ENCODE assay signal across 20 cellular contexts in the genomic region with DNA sequence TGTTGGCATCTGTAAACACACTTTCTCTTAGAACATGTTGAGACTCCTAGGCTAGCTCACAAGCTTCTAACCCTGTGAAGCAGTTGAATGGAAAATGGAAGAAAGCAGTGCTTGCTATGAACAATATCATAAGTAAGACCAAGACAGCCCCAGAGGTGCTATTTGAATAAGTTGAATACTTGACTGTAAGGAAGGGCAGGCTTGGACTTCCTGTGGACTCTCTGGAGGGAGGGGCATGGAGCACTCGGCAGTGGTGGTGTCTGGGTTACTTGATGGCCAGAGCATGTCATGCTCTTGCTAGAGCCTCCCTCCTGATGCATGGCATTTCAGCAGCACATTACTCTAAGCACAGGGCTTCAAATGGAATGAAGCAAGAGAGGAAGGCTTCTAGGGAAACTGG.
DNase-seq lines count a peak whose midpoint lies in the region; ATAC-seq, FAIRE-seq and TF ChIP-seq lines count a peak whose summit lies in the region.
"Had no signal": no experiment of that assay in that cellular context is flagged by ENCODE, and none has a peak within 500 bp of the region (broad histone marks: within the 10 kb centered on the region; RNA-seq: fewer than 3 reads in every experiment).

No MANE protein-coding gene starts in this region.

- no peak overlapping the region for H3K4me3 Mint-ChIP-seq in T-helper 1 cell treated with Interleukin-12 subunit alpha and Interleukin-12 subunit beta and Interleukin-4 antibody, amounts not matched to agents 30 μg/mL and 1 μg/mL, for 36 hours
- H3K4me3 Mint-ChIP-seq in brain: no peak overlapping the region
- H3K4me3 Mint-ChIP-seq: type B pancreatic cell had no signal

- CTCF ChIA-PET in HepG2 (lab: Yijun Ruan, JAX; ENCODE audit: low intra/inter-chr PET ratio, low total read pairs): interaction anchor here (1.1 kb wide), 1 partner anchor 69 kb away, joined by 3 read pairs; no protein-coding TSS in a partner anchor

- WGBS in HepG2 (ENCODE audit: low lambda C conversion rate): 78% methylated on average over 1 of the region's 1 CpG

- in situ Hi-C loops in HepG2 (cut with HindIII; ENCODE audit: extremely low pct_ligation_motif_present, low pct_unique_long_range_greater_than_20kb): no loop called here

- H3K4me3 ChIP-seq in Loucy (ENCODE audit: low read length, poor library complexity, severe bottlenecking) (no peak overlapping the region), neutrophil (ENCODE audit: low read depth in 1 of 2, low read length in 1 of 2) (no peak overlapping the region), HepG2 (replicated peaks in 1 of 3; ENCODE audit: insufficient read depth in 1 of 3, low read depth in 2 of 3, low read length in 3 of 3) (no peak overlapping the region), vagina (no peak overlapping the region)
- H3K4me3 ChIP-seq: body of pancreas, HAP-1, heart right ventricle had no signal

- intact Hi-C loops in HepG2 (cut with micrococcal nuclease; ENCODE audit: unreplicated experiment): loop anchor here (5.0 kb wide), 1 partner anchor 69 kb away; no protein-coding TSS in a partner anchor
- intact Hi-C loops in vagina (cut with DNase I): no loop called here

- H3F3A ChIP-seq in Loucy (ENCODE audit: low read depth): no peaks in the 10 kb centered on the region

- H2AFZ ChIP-seq in Loucy (ENCODE audit: low read length) (no peak overlapping the region), HepG2 (ENCODE audit: low read length) (no peak overlapping the region)

- H3K36me3 ChIP-seq in Loucy (ENCODE audit: insufficient read depth, low read length) (peaks cover 60% of the 10 kb centered on the region), neutrophil (no peaks in the 10 kb centered on the region), HepG2 (replicated peaks in 1 of 2; ENCODE audit: control insufficient read depth in 1 of 2, insufficient read depth in 2 of 2, low read length in 2 of 2) (peaks cover 0 to 4% of the 10 kb centered on the region in 2 experiments; a peak in 3 of 5 replicates), vagina (peaks cover 0 to 4% of the 10 kb centered on the region in 2 donors)

- BruUV-seq in HepG2 (replicated peaks; lab: Mats Ljungman, UMichigan): no TSS peak

- DNase-seq in T-helper 1 cell: no peak
- DNase-seq in HepG2 (ENCODE audit: low spot score): no peak
- no peak for DNase-seq in vagina (ENCODE audit: extremely low spot score in 2 of 2)
- DNase-seq in D341Med (ENCODE audit: low spot score): no peak
- DNase-seq: activated T-cell treated with anti-CD3 and anti-CD28 coated beads, Interleukin-2, amount 50 U/mL, for 48 hours; body of pancreas; heart right ventricle; islet precursor cell; midbrain; MM.1S; NCI-H1694 treated with DMSO at 0.1 percent for 48 hours had no signal

- peak overlapping the region; percentile 76 for H3K27ac ChIP-seq in neutrophil
- no peak overlapping the region for H3K27ac ChIP-seq in HepG2 (ENCODE audit: extremely low read length, insufficient read depth, low read length)
- no peak overlapping the region for H3K27ac ChIP-seq in vagina
- H3K27ac ChIP-seq: 22Rv1, body of pancreas had no signal

- H3K4me1 ChIP-seq in Loucy (ENCODE audit: insufficient read depth, low read length, poor library complexity, severe bottlenecking) (peaks cover 43% of the 10 kb centered on the region), neutrophil (ENCODE audit: control insufficient read depth in 1 of 2, insufficient read depth in 1 of 2, low read depth in 1 of 2, low read length in 1 of 2) (peaks cover 22 to 23% of the 10 kb centered on the region in 2 experiments), HepG2 (ENCODE audit: insufficient read depth, low read length) (peaks cover 27% of the 10 kb centered on the region), vagina (peaks cover 47% of the 10 kb centered on the region)

- no peak for FAIRE-seq in HepG2 (lab: Jason Lieb, UNC)

- TF ChIP-seq CTCF in Loucy (conservative IDR thresholded peaks at IDR 0.05; ENCODE audit: low read length) (no peak), brain (conservative IDR thresholded peaks at IDR 0.05) (no peak), neutrophil (IDR thresholded peaks at IDR 0.05) (no peak), HepG2 (CRISPR knock-in tag; IDR thresholded peaks at IDR 0.05) (no peak), vagina (IDR thresholded peaks at IDR 0.05) (no peak)

- H3K27me3 Mint-ChIP-seq in T-helper 1 cell treated with Interleukin-12 subunit alpha and Interleukin-12 subunit beta and Interleukin-4 antibody, amounts not matched to agents 30 μg/mL and 1 μg/mL, for 36 hours (ENCODE audit: low read depth): no peaks in the 10 kb centered on the region
- H3K27me3 Mint-ChIP-seq in brain: no peaks in the 10 kb centered on the region
- H3K27me3 Mint-ChIP-seq: type B pancreatic cell had no signal

- H3K9me3 ChIP-seq in Loucy (ENCODE audit: insufficient read depth, low read depth, low read length): peaks cover 12% of the 10 kb centered on the region
- H3K9me3 ChIP-seq in neutrophil: no peaks in the 10 kb centered on the region
- no peaks in the 10 kb centered on the region for H3K9me3 ChIP-seq in HepG2 (ENCODE audit: low read length)
- H3K9me3 ChIP-seq in vagina: no peaks in the 10 kb centered on the region
- H3K9me3 ChIP-seq: body of pancreas had no signal

- peaks cover 58% of the 10 kb centered on the region for H3K4me1 Mint-ChIP-seq in T-helper 1 cell treated with Interleukin-12 subunit alpha and Interleukin-12 subunit beta and Interleukin-4 antibody, amounts not matched to agents 30 μg/mL and 1 μg/mL, for 36 hours (ENCODE audit: low read depth)
- H3K4me1 Mint-ChIP-seq in brain: peaks cover 55% of the 10 kb centered on the region

- no peak for TF ChIP-seq RAD21 in HepG2 (CRISPR knock-in tag; IDR thresholded peaks at IDR 0.05)

- ATAC-seq in HepG2: no peak; the same call in 2 of the 3 replicates
- ATAC-seq: activated CD4-positive, CD25-positive, alpha-beta regulatory T cell treated with anti-CD3 and anti-CD28 coated beads, Interleukin-2, amount 50 U/mL, for 24 hours; body of pancreas; heart right ventricle; Right ventricle myocardium inferior had no signal

- peaks cover 65% of the 10 kb centered on the region for H3K36me3 Mint-ChIP-seq in T-helper 1 cell treated with Interleukin-12 subunit alpha and Interleukin-12 subunit beta and Interleukin-4 antibody, amounts not matched to agents 30 μg/mL and 1 μg/mL, for 36 hours (ENCODE audit: low read depth)
- peaks cover 64% of the 10 kb centered on the region for H3K36me3 Mint-ChIP-seq in brain

- POLR2A ChIA-PET in HepG2 (lab: Yijun Ruan, JAX): no interaction called here

- peaks cover 12% of the 10 kb centered on the region for H3K9me3 Mint-ChIP-seq in T-helper 1 cell treated with Interleukin-12 subunit alpha and Interleukin-12 subunit beta and Interleukin-4 antibody, amounts not matched to agents 30 μg/mL and 1 μg/mL, for 36 hours
- H3K9me3 Mint-ChIP-seq in brain: peaks cover 14 to 23% (median 15%) of the 10 kb centered on the region in 5 experiments

- peaks cover 34% of the 10 kb centered on the region for H4K20me1 ChIP-seq in Loucy (ENCODE audit: insufficient read depth, low read length, poor library complexity, severe bottlenecking)
- H4K20me1 ChIP-seq in HepG2 (ENCODE audit: insufficient read depth, low read length): no peaks in the 10 kb centered on the region

- H3K9ac ChIP-seq in Loucy (ENCODE audit: low read depth, low read length, poor library complexity, severe bottlenecking) (no peak overlapping the region), HepG2 (ENCODE audit: insufficient read depth, low read depth, low read length) (no peak overlapping the region)

- H3K79me2 ChIP-seq in Loucy (ENCODE audit: insufficient read depth, low read length) (peaks cover 87% of the 10 kb centered on the region), HepG2 (ENCODE audit: insufficient read depth, low read length) (peaks cover 4% of the 10 kb centered on the region)

- TF ChIP-seq POLR2A in HepG2 (IDR thresholded peaks at IDR 0.05; ENCODE audit: insufficient read depth in 1 of 2, low read depth in 2 of 2, low read length in 2 of 2) (no peak), vagina (IDR thresholded peaks at IDR 0.05) (no peak)

- H3K9me2 ChIP-seq in Loucy (replicated peaks; ENCODE audit: low read depth, low read length): no peaks in the 10 kb centered on the region

- peak overlapping the region; percentile 22 for H3K4me2 ChIP-seq in Loucy (ENCODE audit: low read depth, low read length, poor library complexity, severe bottlenecking)
- H3K4me2 ChIP-seq in HepG2 (ENCODE audit: low read depth, low read length): no peak overlapping the region

- no peak for TF ChIP-seq EP300 in HepG2 (IDR thresholded peaks at IDR 0.05; ENCODE audit: low read depth in 2 of 2, low read length in 2 of 2)
- TF ChIP-seq EP300 in HepG2 (CRISPR knock-in tag; IDR thresholded peaks at IDR 0.05; ENCODE audit: borderline replicate concordance): no peak

- H3K27me3 ChIP-seq in Loucy (ENCODE audit: insufficient read depth, low read length, poor library complexity, severe bottlenecking) (no peaks in the 10 kb centered on the region), neutrophil (no peaks in the 10 kb centered on the region), HepG2 (ENCODE audit: control insufficient read depth in 1 of 2, insufficient read depth in 2 of 2, low read length in 2 of 2) (no peaks in the 10 kb centered on the region), vagina (no peaks in the 10 kb centered on the region)
- H3K27me3 ChIP-seq: body of pancreas, heart right ventricle had no signal

- peak overlapping the region; percentile 78 for H3K27ac Mint-ChIP-seq in T-helper 1 cell treated with Interleukin-12 subunit alpha and Interleukin-12 subunit beta and Interleukin-4 antibody, amounts not matched to agents 30 μg/mL and 1 μg/mL, for 36 hours
- peak overlapping the region in 3 of 5 experiments; percentile 0 to 97 (median 31) for H3K27ac Mint-ChIP-seq in brain
- H3K27ac Mint-ChIP-seq: type B pancreatic cell had no signal

TF ChIP-seq in HepG2, 621 proteins besides CTCF, POLR2A, EP300 and RAD21:
- TF ChIP-seq MIER2 (CRISPR knock-in tag; IDR thresholded peaks at IDR 0.05) (no peak), STAT5B (CRISPR knock-in tag; IDR thresholded peaks at IDR 0.05) (no peak), ZNF24 (IDR thresholded peaks at IDR 0.05) (no peak), ZNF773 (CRISPR knock-in tag; IDR thresholded peaks at IDR 0.05; ENCODE audit: borderline replicate concordance) (no peak), ERF (CRISPR knock-in tag; IDR thresholded peaks at IDR 0.05) (no peak), ZIK1 (CRISPR knock-in tag; IDR thresholded peaks at IDR 0.05; ENCODE audit: borderline replicate concordance, low read depth) (no peak), CHD2 (IDR thresholded peaks at IDR 0.05; ENCODE audit: low read depth, low read length) (no peak)
- TF ChIP-seq, protein P1, sequence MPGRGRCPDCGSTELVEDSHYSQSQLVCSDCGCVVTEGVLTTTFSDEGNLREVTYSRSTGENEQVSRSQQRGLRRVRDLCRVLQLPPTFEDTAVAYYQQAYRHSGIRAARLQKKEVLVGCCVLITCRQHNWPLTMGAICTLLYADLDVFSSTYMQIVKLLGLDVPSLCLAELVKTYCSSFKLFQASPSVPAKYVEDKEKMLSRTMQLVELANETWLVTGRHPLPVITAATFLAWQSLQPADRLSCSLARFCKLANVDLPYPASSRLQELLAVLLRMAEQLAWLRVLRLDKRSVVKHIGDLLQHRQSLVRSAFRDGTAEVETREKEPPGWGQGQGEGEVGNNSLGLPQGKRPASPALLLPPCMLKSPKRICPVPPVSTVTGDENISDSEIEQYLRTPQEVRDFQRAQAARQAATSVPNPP (CRISPR knock-in tag; IDR thresholded peaks at IDR 0.05): no peak
